In the genomic region with DNA sequence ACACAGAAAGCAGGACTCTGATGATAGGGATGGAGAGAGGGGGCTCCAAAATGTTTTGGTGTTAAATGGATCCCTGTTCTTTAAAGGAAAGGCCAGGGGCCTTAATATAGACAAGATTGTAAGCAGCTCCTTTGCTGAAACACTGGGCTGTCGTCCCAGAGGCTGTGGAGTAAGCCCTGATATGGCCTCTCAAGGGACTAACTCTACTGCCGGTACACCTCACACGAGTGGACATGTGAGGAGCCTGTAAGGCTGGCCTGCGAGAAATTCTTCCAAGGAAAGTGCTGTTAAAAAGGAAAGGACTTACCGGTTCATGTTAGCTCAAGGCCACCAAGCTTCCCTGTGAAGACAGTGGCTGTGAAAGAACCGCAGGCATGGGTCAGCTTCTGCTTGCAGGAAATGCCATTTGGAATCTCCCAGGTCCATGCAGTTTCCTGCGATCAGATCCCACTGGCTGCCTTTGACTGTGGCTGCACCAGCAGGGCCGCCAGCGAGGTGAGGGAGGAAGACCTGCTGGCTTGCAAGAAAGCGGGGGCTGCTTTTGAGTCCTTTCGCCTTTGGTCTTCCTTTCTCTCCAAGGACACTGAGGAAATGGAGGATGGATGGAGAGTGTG, we compare ENCODE assay signal across 17 cellular contexts.
A peak's percentile ranks its signal among the peaks of the same experiment; 100 is the strongest.
DNase-seq lines count a peak whose midpoint lies in the region; ATAC-seq and TF ChIP-seq lines count a peak whose summit lies in the region.
"Had no signal": no experiment of that assay in that cellular context is flagged by ENCODE, and none has a peak within 500 bp of the region (broad histone marks: within the 10 kb centered on the region; RNA-seq: fewer than 3 reads in every experiment).

No MANE protein-coding gene starts in this region.

- H3K27ac Mint-ChIP-seq in central memory CD8-positive, alpha-beta T cell (ENCODE audit: low read depth): peak overlapping the region; percentile 16
- peak overlapping the region; percentile 35 for H3K27ac Mint-ChIP-seq in neural crest cell (ENCODE audit: unreplicated experiment)
- H3K27ac Mint-ChIP-seq: IgD-negative memory B cell had no signal

- H3K9me3 ChIP-seq in heart left ventricle (no peaks in the 10 kb centered on the region), right cardiac atrium (ENCODE audit: control insufficient read depth, low read length) (no peaks in the 10 kb centered on the region), MG63 (no peaks in the 10 kb centered on the region)
- H3K9me3 ChIP-seq: BLaER1 treated with 17β-estradiol and CSF1 and Interleukin-3, amounts not matched to agents 10 nM and 100 nM had no signal

- peak overlapping the region in 3 of 12 donors; percentile 11 to 59 (median 29) for H3K27ac ChIP-seq in heart left ventricle
- H3K27ac ChIP-seq in right cardiac atrium (ENCODE audit: low read length): no peak overlapping the region
- H3K27ac ChIP-seq: BLaER1 treated with 17β-estradiol and CSF1 and Interleukin-3, amounts not matched to agents 10 nM and 100 nM; PC-9 had no signal

- H3K27me3 ChIP-seq in heart left ventricle (no peaks in the 10 kb centered on the region), right cardiac atrium (ENCODE audit: control insufficient read depth, insufficient read depth) (no peaks in the 10 kb centered on the region), MG63 (no peaks in the 10 kb centered on the region; the same call in 1 of the 2 replicates)

- no peak overlapping the region for H3K4me3 ChIP-seq in heart left ventricle
- no peak overlapping the region for H3K4me3 ChIP-seq in right cardiac atrium (ENCODE audit: low read length)
- H3K4me3 ChIP-seq in MG63: no peak overlapping the region
- H3K4me3 ChIP-seq: BLaER1 treated with 17β-estradiol and CSF1 and Interleukin-3, amounts not matched to agents 10 nM and 100 nM; GM12878; PC-9 had no signal

- no peak for TF ChIP-seq POLR2A in heart left ventricle (IDR thresholded peaks at IDR 0.05)

- peak in 3 of 4 donors; percentile 53 to 86 (median 73) for ATAC-seq in heart left ventricle
- no peak for ATAC-seq in central memory CD8-positive, alpha-beta T cell (replicated peaks; ENCODE audit: extremely low read depth, poor library complexity, severe bottlenecking)
- peak; percentile 52 to 73 for ATAC-seq in right cardiac atrium
- ATAC-seq: GM12878 had no signal

- peaks cover 77% of the 10 kb centered on the region for H3K36me3 Mint-ChIP-seq in central memory CD8-positive, alpha-beta T cell (ENCODE audit: insufficient read depth)
- H3K36me3 Mint-ChIP-seq in neural crest cell (ENCODE audit: low read depth): peaks cover 5% of the 10 kb centered on the region

- no peak overlapping the region for H3K4me3 Mint-ChIP-seq in central memory CD8-positive, alpha-beta T cell
- H3K4me3 Mint-ChIP-seq in neural crest cell: no peak overlapping the region
- H3K4me3 Mint-ChIP-seq: CD8-positive, alpha-beta memory T cell had no signal

- peaks cover 61% of the 10 kb centered on the region for H3K4me1 Mint-ChIP-seq in central memory CD8-positive, alpha-beta T cell
- peaks cover 16% of the 10 kb centered on the region for H3K4me1 Mint-ChIP-seq in neural crest cell

- DNase-seq in heart left ventricle: peak in 1 of 5 donors; percentile 21
- no peak for DNase-seq in cardiac septum (ENCODE audit: low spot score)
- DNase-seq in central memory CD8-positive, alpha-beta T cell (ENCODE audit: low spot score in 2 of 2): no peak
- no peak for DNase-seq in right cardiac atrium
- no peak for DNase-seq in neural crest cell (ENCODE audit: low read depth, low spot score)
- DNase-seq in MG63: no peak
- no peak for DNase-seq in D341Med (ENCODE audit: low spot score)
- DNase-seq in COLO668 (lab: John Stamatoyannopoulos, UW; ENCODE audit: unreplicated experiment): no peak
- DNase-seq: CD8-positive, alpha-beta memory T cell; GDM1; HCEC 1CT; NCI-H187 treated with DMSO at 0.1 percent for 48 hours; NCI-H774; PC-9 had no signal

- intact Hi-C loops in heart left ventricle (cut with DNase I) (no loop called here), cardiac septum (cut with DNase I) (no loop called here), right cardiac atrium (cut with DNase I) (no loop called here)

- WGBS in heart left ventricle, 4 donors: 45 to 60% (median 47%) methylated on average over 11 of the region's 11 CpGs
- 50% methylated on average over 11 of the region's 11 CpGs for WGBS in right cardiac atrium

- H3K27me3 Mint-ChIP-seq in central memory CD8-positive, alpha-beta T cell: no peaks in the 10 kb centered on the region
- no peaks in the 10 kb centered on the region for H3K27me3 Mint-ChIP-seq in neural crest cell (ENCODE audit: low read depth)
- H3K27me3 Mint-ChIP-seq: CD8-positive, alpha-beta memory T cell had no signal

- TF ChIP-seq CTCF in heart left ventricle (IDR thresholded peaks at IDR 0.05): no peak
- TF ChIP-seq CTCF in neural crest cell (conservative IDR thresholded peaks at IDR 0.05): no peak

- H3K9me3 Mint-ChIP-seq in central memory CD8-positive, alpha-beta T cell: no peaks in the 10 kb centered on the region
- no peaks in the 10 kb centered on the region for H3K9me3 Mint-ChIP-seq in neural crest cell
- H3K9me3 Mint-ChIP-seq: CD8-positive, alpha-beta memory T cell; IgD-negative memory B cell had no signal

- H3K36me3 ChIP-seq in heart left ventricle (peaks cover 0 to 89% (median 6%) of the 10 kb centered on the region in 9 donors), MG63 (no peaks in the 10 kb centered on the region)

- peaks cover 0 to 41% (median 8%) of the 10 kb centered on the region in 12 donors for H3K4me1 ChIP-seq in heart left ventricle
- no peaks in the 10 kb centered on the region for H3K4me1 ChIP-seq in right cardiac atrium (ENCODE audit: control insufficient read depth, insufficient read depth, low read length)
